ENCODE assay signal across 10 cellular contexts in genomic region chr22:46830001-46830715, GRCh38.
DNase-seq lines count a peak whose midpoint lies in the region; ATAC-seq and TF ChIP-seq lines count a peak whose summit lies in the region.
"Had no signal": no experiment of that assay in that cellular context is flagged by ENCODE, and none has a peak within 500 bp of the region (broad histone marks: within the 10 kb centered on the region; RNA-seq: fewer than 3 reads in every experiment).

No MANE protein-coding gene starts in this region.

- CTCF ChIA-PET in Caco-2 (lab: Charles Lee) (interaction anchor here (1.1 kb wide), 1 partner anchor 18 kb away, joined by 3 read pairs; no protein-coding TSS in a partner anchor), PC-9 (lab: Charles Lee) (interaction anchor here (0.7 kb wide), 1 partner anchor 79 kb away, joined by 3 read pairs; no protein-coding TSS in a partner anchor)

- BruUV-seq in Caco-2 (replicated peaks; lab: Mats Ljungman, UMichigan): no TSS peak
- no TSS peak for BruUV-seq in PC-9 (replicated peaks; lab: Mats Ljungman, UMichigan)

- H3K36me3 ChIP-seq in Caco-2 (ENCODE audit: control insufficient read depth, insufficient read depth, low read length) (peaks cover 4% of the 10 kb centered on the region; the same call in 1 of the 2 replicates), PC-9 (ENCODE audit: low read depth) (peaks cover 11% of the 10 kb centered on the region; the same call in 1 of the 2 replicates)

- peaks cover 11% of the 10 kb centered on the region for H3K4me1 Mint-ChIP-seq in Caco-2 (ENCODE audit: low read depth, unreplicated experiment)
- peaks cover 18 to 35% of the 10 kb centered on the region in 2 donors for H3K4me1 Mint-ChIP-seq in effector memory CD8-positive, alpha-beta T cell (ENCODE audit: low read depth in 2 of 2)

- DNase-seq in Caco-2 (peak in 1 of 2 experiments; percentile 19), PC-9 (peak in 1 of 2 experiments; percentile 88), fibroblast of peridontal ligament (ENCODE audit: extremely low read depth) (peak; percentile 23), posterior vena cava (ENCODE audit: low spot score) (peak; percentile 90), NCI-H345 treated with DMSO at 0.1 percent for 48 hours (lab: John Stamatoyannopoulos, UW; ENCODE audit: unreplicated experiment) (no peak)
- no peak for DNase-seq in effector memory CD8-positive, alpha-beta T cell
- DNase-seq: activated CD4-positive, alpha-beta T cell treated with anti-CD3 and anti-CD28 coated beads, Interleukin-2, amount 50 U/mL, for 1 hour; H9 had no signal

- no peak for ATAC-seq in GM18517 (IDR thresholded peaks at IDR 0.05; ENCODE audit: unreplicated experiment)
- ATAC-seq in effector memory CD8-positive, alpha-beta T cell (replicated peaks): no peak
- no peak for ATAC-seq in HG03196 (IDR thresholded peaks at IDR 0.05; ENCODE audit: unreplicated experiment)

- no peak overlapping the region for H2AFZ ChIP-seq in PC-9

- H3K79me2 ChIP-seq in PC-9 (ENCODE audit: low read depth): peaks cover 47% of the 10 kb centered on the region

- no peak overlapping the region for H3K4me3 ChIP-seq in Caco-2 (ENCODE audit: low read depth, low read length)
- no peak overlapping the region for H3K4me3 ChIP-seq in PC-9

- peaks cover 18% of the 10 kb centered on the region for H3K36me3 Mint-ChIP-seq in Caco-2 (ENCODE audit: insufficient read depth, unreplicated experiment)
- H3K36me3 Mint-ChIP-seq in effector memory CD8-positive, alpha-beta T cell (ENCODE audit: insufficient read depth): peaks cover 9% of the 10 kb centered on the region

- no peak overlapping the region for H3K4me3 Mint-ChIP-seq in Caco-2 (ENCODE audit: unreplicated experiment)
- no peak overlapping the region for H3K4me3 Mint-ChIP-seq in effector memory CD8-positive, alpha-beta T cell
- H3K4me3 Mint-ChIP-seq: H9 had no signal

- H3K27me3 ChIP-seq in Caco-2 (replicated peaks; ENCODE audit: control insufficient read depth, insufficient read depth, low read length): no peaks in the 10 kb centered on the region
- H3K27me3 ChIP-seq in PC-9 (ENCODE audit: insufficient read depth, low read depth): no peaks in the 10 kb centered on the region

- no peak for TF ChIP-seq CTCF in Caco-2 (IDR thresholded peaks at IDR 0.05; ENCODE audit: insufficient read depth in 1 of 2, low read depth in 1 of 2, low read length in 1 of 2, severe bottlenecking in 1 of 2, unreplicated experiment in 1 of 2)
- no peak for TF ChIP-seq CTCF in PC-9 (conservative IDR thresholded peaks at IDR 0.05)

- intact Hi-C loops in Caco-2 (cut with micrococcal nuclease; ENCODE audit: unreplicated experiment): no loop called here
- intact Hi-C loops in PC-9 (cut with micrococcal nuclease; ENCODE audit: unreplicated experiment): no loop called here
- intact Hi-C loops in posterior vena cava (cut with DNase I): no loop called here

- H3K27ac ChIP-seq in PC-9: peak overlapping the region; percentile 50; the same call in 1 of the 2 replicates

- H3K27me3 Mint-ChIP-seq in Caco-2 (ENCODE audit: insufficient read depth, unreplicated experiment): no peaks in the 10 kb centered on the region
- no peaks in the 10 kb centered on the region for H3K27me3 Mint-ChIP-seq in effector memory CD8-positive, alpha-beta T cell

- H3K9me3 Mint-ChIP-seq in Caco-2 (ENCODE audit: unreplicated experiment): peaks cover 5% of the 10 kb centered on the region
- H3K9me3 Mint-ChIP-seq in effector memory CD8-positive, alpha-beta T cell: peaks cover 4 to 7% of the 10 kb centered on the region in 2 donors

- H4K20me1 ChIP-seq in PC-9 (ENCODE audit: insufficient read depth): peaks cover 58% of the 10 kb centered on the region

- peak overlapping the region; percentile 29 for H3K27ac Mint-ChIP-seq in Caco-2 (ENCODE audit: unreplicated experiment)
- peak overlapping the region in 1 of 2 donors; percentile 23 for H3K27ac Mint-ChIP-seq in effector memory CD8-positive, alpha-beta T cell

- H3K9me3 ChIP-seq in Caco-2 (peaks cover 9% of the 10 kb centered on the region; the same call in 1 of the 2 replicates), PC-9 (ENCODE audit: insufficient read depth, low read depth) (peaks cover 12% of the 10 kb centered on the region; the same call in 1 of the 2 replicates)

- peak overlapping the region; percentile 51 for H3K4me2 ChIP-seq in PC-9

- H3F3A ChIP-seq in PC-9 (ENCODE audit: insufficient read depth, low read depth): peaks cover 23% of the 10 kb centered on the region

- POLR2A ChIA-PET in Caco-2 (lab: Charles Lee) (no interaction called here), PC-9 (lab: Charles Lee; ENCODE audit: unreplicated experiment) (interaction anchor here (0.6 kb wide), 4 partner anchors 11 to 183 kb away, joined by 3 to 6 read pairs (median 3); no protein-coding TSS in a partner anchor)

- H3K9me2 ChIP-seq in PC-9 (ENCODE audit: insufficient read depth): no peaks in the 10 kb centered on the region

- H3K4me1 ChIP-seq in Caco-2: no peaks in the 10 kb centered on the region
- H3K4me1 ChIP-seq in PC-9 (replicated peaks; ENCODE audit: insufficient read depth): peaks cover 34% of the 10 kb centered on the region

Comparison
In these comparisons a context has a peak if more than half of its experiments do, and no peak if none do; other contexts are left out.
1. DNase-seq: peak in fibroblast of peridontal ligament (single experiment) and posterior vena cava (single experiment); none in effector memory CD8-positive, alpha-beta T cell (0 of 3) and NCI-H345 treated with DMSO at 0.1 percent for 48 hours (single experiment).